9 cellular contexts compared by ENCODE assay signal in the genomic region with DNA sequence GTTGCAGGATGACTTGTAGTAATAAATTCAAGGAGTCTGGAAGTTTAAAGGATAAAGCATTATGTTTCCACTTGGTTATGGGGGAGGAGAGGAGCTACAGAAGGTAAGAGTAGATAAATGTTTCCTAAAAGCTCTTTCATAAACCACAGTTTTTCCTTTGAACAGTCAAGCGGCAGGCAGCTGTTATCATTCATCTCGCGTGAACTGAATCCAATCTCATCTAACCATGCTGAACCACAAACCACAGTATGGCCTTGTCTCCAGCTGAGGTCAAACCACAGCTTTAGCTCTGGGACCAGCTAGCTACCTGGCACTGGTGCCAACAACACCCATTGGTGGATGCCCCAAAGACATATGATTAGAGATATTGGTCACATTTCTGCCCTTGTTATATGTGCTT.
DNase-seq lines count a peak whose midpoint lies in the region; ATAC-seq and TF ChIP-seq lines count a peak whose summit lies in the region.
"Had no signal": no experiment of that assay in that cellular context is flagged by ENCODE, and none has a peak within 500 bp of the region (broad histone marks: within the 10 kb centered on the region; RNA-seq: fewer than 3 reads in every experiment).

No MANE protein-coding gene starts in this region.

- DNase-seq in AG08395 (ENCODE audit: low spot score) = peak; percentile 63
- peak; percentile 64 for DNase-seq in PC-3
- peak; percentile 13 for DNase-seq in central memory CD4-positive, alpha-beta T cell
- no peak for DNase-seq in GM19240 (ENCODE audit: insufficient read length, low spot score)
- no peak for DNase-seq in NK-92 treated with Interleukin-12 subunit alpha and Interleukin-12 subunit beta, amount 100 ng/mL, for 24 hours (lab: John Stamatoyannopoulos, UW)
- no peak for DNase-seq in left cardiac atrium
- DNase-seq: WERI-Rb-1 had no signal

- H3K9me3 ChIP-seq in PC-3 (ENCODE audit: low read length) = no peaks in the 10 kb centered on the region

- H3K4me2 ChIP-seq in PC-3 (ENCODE audit: low read length) = no peak overlapping the region

- BruUV-seq in PC-3 (replicated peaks; lab: Mats Ljungman, UMichigan) = no TSS peak

- no peaks in the 10 kb centered on the region for H3F3A ChIP-seq in PC-3 (ENCODE audit: low read length, unreplicated experiment)

- H3K4me3 ChIP-seq in PC-3 (ENCODE audit: low read length) = no peak overlapping the region

- no peak overlapping the region for H3K27ac ChIP-seq in PC-3 (ENCODE audit: low read length)
- H3K27ac ChIP-seq: WERI-Rb-1 had no signal

- POLR2A ChIA-PET in PC-3 (lab: Charles Lee; ENCODE audit: unreplicated experiment) = no interaction called here

- no peaks in the 10 kb centered on the region for H3K36me3 ChIP-seq in PC-3 (ENCODE audit: low read depth, low read length)
- H3K36me3 ChIP-seq: WERI-Rb-1 had no signal

- H3K9ac ChIP-seq in PC-3 (ENCODE audit: low read length) = no peak overlapping the region

- H3K9me2 ChIP-seq in PC-3 (replicated peaks; ENCODE audit: low read length) = no peaks in the 10 kb centered on the region

- H3K27me3 ChIP-seq in PC-3 (ENCODE audit: low read length) = no peaks in the 10 kb centered on the region

- intact Hi-C loops in PC-3 (cut with micrococcal nuclease) = no loop called here
- intact Hi-C loops in left cardiac atrium (cut with DNase I) = no loop called here

- peaks cover 10% of the 10 kb centered on the region for H3K4me1 ChIP-seq in PC-3 (ENCODE audit: insufficient read depth, low read length)

- no peaks in the 10 kb centered on the region for H3K79me2 ChIP-seq in PC-3 (ENCODE audit: low read length)

- H4K20me1 ChIP-seq in PC-3 (ENCODE audit: low read length) = no peaks in the 10 kb centered on the region

- no peak overlapping the region for H2AFZ ChIP-seq in PC-3 (ENCODE audit: low read length)

- ATAC-seq in GM18868 (IDR thresholded peaks at IDR 0.05; ENCODE audit: unreplicated experiment) (peak; percentile 54), PC-3 (peak; percentile 53; the same call in 1 of the 2 replicates), GM21447 (IDR thresholded peaks at IDR 0.05; ENCODE audit: unreplicated experiment) (no peak), left cardiac atrium (no peak)

- no peak for TF ChIP-seq CTCF in PC-3 (conservative IDR thresholded peaks at IDR 0.05; ENCODE audit: low read depth, low read length)

- CTCF ChIA-PET in PC-3 (lab: Charles Lee) = no interaction called here

Comparison
In these comparisons a context has a peak if more than half of its experiments do, and no peak if none do; other contexts are left out.
1. DNase-seq: peak in AG08395 (single experiment), PC-3 (single experiment) and central memory CD4-positive, alpha-beta T cell (single experiment); none in GM19240 (single experiment), NK-92 treated with Interleukin-12 subunit alpha and Interleukin-12 subunit beta, amount 100 ng/mL, for 24 hours (single experiment) and left cardiac atrium (single experiment).
2. ATAC-seq: peak in GM18868 (single experiment) and PC-3 (single experiment); none in GM21447 (single experiment) and left cardiac atrium (0 of 2).